Comparison of ENCODE assay signal across 1 cellular context in genomic region chr2:85589982-85590791, GRCh38.
TF ChIP-seq lines count a peak whose summit lies in the region.

No MANE protein-coding gene starts in this region.

TF ChIP-seq in liver, 16 proteins besides CTCF, POLR2A, EP300 and RAD21 (continued from another document):
- no peak for TF ChIP-seq EGR1 (IDR thresholded peaks at IDR 0.05; ENCODE audit: low read depth in 2 of 2)
- peak in 1 of 2 donors; percentile 13 for TF ChIP-seq HNF4A (conservative IDR thresholded peaks at IDR 0.05)
- no peak for TF ChIP-seq ATF3 (IDR thresholded peaks at IDR 0.05)
- no peak for TF ChIP-seq FOXA1 (IDR thresholded peaks at IDR 0.05)
